Comparison of ENCODE assay signal across 1 cellular context in the genomic region with DNA sequence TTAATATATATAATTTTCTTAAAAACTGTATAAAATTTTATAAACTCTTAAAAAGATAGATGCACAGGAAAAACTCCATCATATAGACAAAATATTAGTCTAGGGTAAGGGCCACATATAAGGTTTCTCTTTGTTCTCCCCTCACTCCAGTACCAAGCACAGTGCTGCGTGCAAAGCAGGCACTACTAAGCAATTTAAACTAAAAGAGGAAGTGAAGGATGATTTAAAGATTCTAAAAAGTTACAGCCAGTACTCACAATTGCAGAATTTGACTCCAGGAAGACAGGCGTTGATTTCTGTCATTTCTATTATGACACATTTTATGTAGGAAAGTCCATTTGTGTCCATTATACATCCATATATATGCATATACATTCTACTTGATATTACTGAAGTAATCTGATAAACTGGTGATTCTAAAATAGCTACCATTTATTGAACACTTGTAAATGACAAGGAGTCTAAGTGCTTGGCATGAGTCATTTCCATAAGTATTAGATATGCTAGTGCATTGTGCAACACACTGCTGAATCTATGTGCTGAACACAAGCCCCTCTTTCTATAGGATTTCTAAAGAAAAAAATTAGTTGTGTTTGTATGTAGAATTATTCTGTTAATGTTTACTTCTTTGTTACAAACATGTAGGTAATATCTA.
A peak's percentile ranks its signal among the peaks of the same experiment; 100 is the strongest.
TF ChIP-seq lines count a peak whose summit lies in the region.

No MANE protein-coding gene starts in this region.

TF ChIP-seq in GM12878, 131 proteins besides CTCF, POLR2A, EP300 and RAD21 (continued from another document):
- peak; percentile 53; the same call in 1 of the 2 replicates for TF ChIP-seq SPI1 (IDR thresholded peaks at IDR 0.05; ENCODE audit: borderline replicate concordance, insufficient read depth, low read depth, low read length)
